In the genomic region with DNA sequence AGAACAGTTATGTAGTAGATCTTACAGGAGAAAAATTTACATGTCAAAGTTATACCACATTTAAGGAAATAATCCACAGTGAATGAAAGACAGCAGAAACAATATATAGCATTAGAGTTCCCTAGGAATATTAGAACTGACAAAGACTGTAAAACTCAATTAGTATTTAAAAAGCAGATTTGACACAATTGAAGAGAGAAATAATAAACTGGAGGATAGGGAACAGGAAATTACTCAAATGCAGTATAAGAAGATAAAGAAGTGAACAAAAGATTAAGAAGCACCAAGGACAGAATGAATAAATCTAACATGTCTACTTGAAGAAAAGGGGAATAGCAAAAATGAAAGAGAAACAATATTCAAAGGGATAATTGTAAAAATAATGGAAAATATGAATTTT, we compare ENCODE assay signal across 10 cellular contexts. TPM values are rescaled to one million over a fixed set of nuclear protein-coding genes. Genes with fewer than 3 reads are reported as not detected.
"Had no signal": no experiment of that assay in that cellular context is flagged by ENCODE, and none has a peak within 500 bp of the region (broad histone marks: within the 10 kb centered on the region; RNA-seq: fewer than 3 reads in every experiment).

No MANE protein-coding gene starts in this region.

- ATAC-seq: GM23338, HCT116 had no signal

- H3K4me3 ChIP-seq: GM23248, GM23338, HAP-1 had no signal

- H3K27ac ChIP-seq: GM23248 had no signal

- H3K9ac ChIP-seq: GM23248 had no signal

- H3K4me1 Mint-ChIP-seq: GM23338, H9 had no signal

- H3K4me1 ChIP-seq: HAP-1 had no signal

- DNase-seq: GM23248, GOT3, H7, H9, HCEC 1CT, HFFc6 had no signal

- H2AFZ ChIP-seq: GM23248, GM23338 had no signal

- H3K4me3 Mint-ChIP-seq: GM23338, H9, HFFc6 had no signal

- H3K27ac Mint-ChIP-seq: GM23338, H9, HFFc6 had no signal

- H3K36me3 ChIP-seq: HAP-1 had no signal

- H3K4me2 ChIP-seq: GM23338 had no signal

RNA-seq across cellular contexts. Expression of a gene that starts 27.3 kb away (rescaled TPM):
- total RNA-seq: H4 had no signal
